8 cellular contexts compared by ENCODE assay signal in genomic region chr4:128134925-128135324, GRCh38.
"Had no signal": no experiment of that assay in that cellular context is flagged by ENCODE, and none has a peak within 500 bp of the region (broad histone marks: within the 10 kb centered on the region; RNA-seq: fewer than 3 reads in every experiment).

No MANE protein-coding gene starts in this region.

- FAIRE-seq: G401.6, GM12878, GM12891, GM12892, GM18507, GM19239 had no signal

- ATAC-seq: GM12878 had no signal

- DNase-seq: GDM1, GF-D8 had no signal

- H3K4me3 ChIP-seq: GM12878 had no signal
